Comparison of ENCODE assay signal across 8 cellular contexts in the genomic region with DNA sequence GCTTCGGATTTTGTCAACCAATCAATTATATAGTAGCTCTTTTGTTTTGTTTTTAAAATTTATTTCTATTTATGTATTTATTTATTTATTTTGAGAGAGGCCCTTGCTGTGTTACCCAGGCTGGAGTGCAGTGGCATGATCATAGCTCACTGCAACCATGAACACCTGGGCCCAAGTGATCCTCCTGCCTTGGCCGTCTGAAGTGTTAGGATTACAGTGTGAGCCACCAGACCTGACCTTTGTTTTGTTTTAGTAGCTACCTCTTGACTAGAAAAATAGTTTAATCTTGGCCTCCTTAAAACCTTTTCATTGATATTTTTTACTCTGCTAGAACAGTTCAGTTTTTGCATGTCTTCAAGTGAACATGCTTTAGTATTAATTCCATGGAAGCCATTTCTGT. TPM values are rescaled to one million over a fixed set of nuclear protein-coding genes. Genes with fewer than 3 reads are reported as not detected.
A peak's percentile ranks its signal among the peaks of the same experiment; 100 is the strongest.
DNase-seq lines count a peak whose midpoint lies in the region; ATAC-seq and TF ChIP-seq lines count a peak whose summit lies in the region.

No MANE protein-coding gene starts in this region.

- no peaks in the 10 kb centered on the region for H3K27me3 Mint-ChIP-seq in activated T-cell treated with anti-CD3 and anti-CD28 coated beads, Interleukin-2, amount 50 U/mL, for 4 hours (ENCODE audit: low read depth)

- H3K4me1 ChIP-seq in left lung (peaks cover 21 to 58% of the 10 kb centered on the region in 2 donors), thymus (ENCODE audit: control insufficient read depth, insufficient read depth, low read length) (peaks cover 6% of the 10 kb centered on the region)

- no peaks in the 10 kb centered on the region for H3K36me3 ChIP-seq in left lung
- peaks cover 9% of the 10 kb centered on the region for H3K36me3 ChIP-seq in thymus (ENCODE audit: control insufficient read depth, insufficient read depth)

- no peak for ATAC-seq in activated T-cell treated with anti-CD3 and anti-CD28 coated beads, Interleukin-2, amount 50 U/mL, for 4 hours
- no peak for ATAC-seq in activated naive CD4-positive, alpha-beta T cell treated with anti-CD3 and anti-CD28 coated beads, Interleukin-2, amount 50 U/mL, for 72 hours
- ATAC-seq in left lung, result peak; percentile 25

- WGBS in thymus, result 52% methylated on average over 2 of the region's 2 CpGs

- H3K9me3 Mint-ChIP-seq in activated T-cell treated with anti-CD3 and anti-CD28 coated beads, Interleukin-2, amount 50 U/mL, for 4 hours, result no peaks in the 10 kb centered on the region
- peaks cover 0 to 6% of the 10 kb centered on the region in 2 donors for H3K9me3 Mint-ChIP-seq in activated naive CD4-positive, alpha-beta T cell treated with anti-CD3 and anti-CD28 coated beads, Interleukin-2, amount 50 U/mL, for 72 hours

- H3K4me3 Mint-ChIP-seq in activated T-cell treated with anti-CD3 and anti-CD28 coated beads, Interleukin-2, amount 50 U/mL, for 4 hours, result peak overlapping the region; percentile 75

- H3K9me3 ChIP-seq in left lung (no peaks in the 10 kb centered on the region), thymus (ENCODE audit: control insufficient read depth) (no peaks in the 10 kb centered on the region)

- H3K27ac ChIP-seq in left lung, result peak overlapping the region; percentile 79 to 86
- peak overlapping the region; percentile 75 for H3K27ac ChIP-seq in thymus (ENCODE audit: low read depth)

- intact Hi-C loops in left lung (cut with DNase I), result no loop called here

- H3K36me3 Mint-ChIP-seq in activated T-cell treated with anti-CD3 and anti-CD28 coated beads, Interleukin-2, amount 50 U/mL, for 4 hours (ENCODE audit: insufficient read depth), result peaks cover 11% of the 10 kb centered on the region
- H3K36me3 Mint-ChIP-seq in activated naive CD4-positive, alpha-beta T cell treated with anti-CD3 and anti-CD28 coated beads, Interleukin-2, amount 50 U/mL, for 72 hours, result peaks cover 0 to 19% of the 10 kb centered on the region in 2 donors

- H3K27me3 ChIP-seq in left lung (no peaks in the 10 kb centered on the region), thymus (ENCODE audit: control insufficient read depth, insufficient read depth) (no peaks in the 10 kb centered on the region)

- TF ChIP-seq CTCF in left lung (IDR thresholded peaks at IDR 0.05), result no peak

- peaks cover 73% of the 10 kb centered on the region for H3K4me1 Mint-ChIP-seq in activated T-cell treated with anti-CD3 and anti-CD28 coated beads, Interleukin-2, amount 50 U/mL, for 4 hours (ENCODE audit: low read depth)

- H3K4me3 ChIP-seq in left lung (no peak overlapping the region), thymus (ENCODE audit: low read length) (no peak overlapping the region)

- peak overlapping the region; percentile 93 to 98 for H3K27ac Mint-ChIP-seq in activated naive CD4-positive, alpha-beta T cell treated with anti-CD3 and anti-CD28 coated beads, Interleukin-2, amount 50 U/mL, for 72 hours

- no peak for DNase-seq in activated T-cell treated with anti-CD3 and anti-CD28 coated beads, Interleukin-2, amount 50 U/mL, for 4 hours
- DNase-seq in activated T-cell treated with anti-CD3 and anti-CD28 coated beads, Interleukin-2, amount 50 U/mL, for 48 hours, result no peak
- no peak for DNase-seq in activated naive CD4-positive, alpha-beta T cell treated with anti-CD3 and anti-CD28 coated beads, Interleukin-2, amount 50 U/mL, for 72 hours (ENCODE audit: low spot score in 2 of 2)
- DNase-seq in left lung (no peak), cortex of kidney (lab: John Stamatoyannopoulos, UW) (no peak), iPS-NIHi7 (ENCODE audit: extremely low spot score) (no peak)
- no peak for DNase-seq in effector CD4-positive, alpha-beta T cell

RNA-seq across cellular contexts. Expression of a gene that starts 15.1 kb away (rescaled TPM):
- total RNA-seq in activated T-cell treated with anti-CD3 and anti-CD28 coated beads, Interleukin-2, amount 50 U/mL, for 4 hours, result 1 to 10 TPM; 8.1 to 8.9 (median 8.4) TPM
- 10 to 100 TPM; 11.7 to 15.0 TPM for total RNA-seq in activated naive CD4-positive, alpha-beta T cell treated with anti-CD3 and anti-CD28 coated beads, Interleukin-2, amount 50 U/mL, for 72 hours
- total RNA-seq in left lung, result 10 to 100 TPM; 26.2 to 26.7 TPM
- polyA plus RNA-seq in thymus, result 12.3 TPM
